In genomic region chr3:138774529-138775253, GRCh38 we compare ENCODE assay signal across 8 cellular contexts.
DNase-seq lines count a peak whose midpoint lies in the region; ATAC-seq, FAIRE-seq and TF ChIP-seq lines count a peak whose summit lies in the region.

No MANE protein-coding gene starts in this region.

- peak overlapping the region; percentile 59 for H3K27ac Mint-ChIP-seq in activated naive CD4-positive, alpha-beta T cell treated with anti-CD3 and anti-CD28 coated beads for 36 hours
- no peak overlapping the region for H3K27ac Mint-ChIP-seq in activated naive CD4-positive, alpha-beta T cell treated with anti-CD3 and anti-CD28 coated beads, Interleukin-2, amount 10 ng/mL, durations not matched to agents 7 days and 5 days
- H3K27ac Mint-ChIP-seq in stimulated activated naive CD8-positive, alpha-beta T cell treated with anti-CD3 and anti-CD28 coated beads, Interleukin-15, amount 100 ng/mL, for 72 hours, result no peak overlapping the region

- H3K36me3 ChIP-seq in brain microvascular endothelial cell (replicated peaks) (no peaks in the 10 kb centered on the region), kidney (ENCODE audit: control insufficient read depth in 1 of 2, insufficient read depth in 2 of 2, low read length in 2 of 2) (no peaks in the 10 kb centered on the region)

- peak; percentile 46 for FAIRE-seq in kidney (lab: Jason Lieb, UNC)

- H3K27ac ChIP-seq in brain microvascular endothelial cell (peak overlapping the region; percentile 78), kidney (ENCODE audit: low read depth in 2 of 2, low read length in 2 of 2) (peak overlapping the region; percentile 3 to 6)

- peaks cover 4 to 13% of the 10 kb centered on the region in 2 donors for H3K4me1 ChIP-seq in kidney (ENCODE audit: control insufficient read depth in 1 of 2, insufficient read depth in 1 of 2, low read depth in 1 of 2, low read length in 2 of 2)

- H3K9me3 Mint-ChIP-seq in activated naive CD4-positive, alpha-beta T cell treated with anti-CD3 and anti-CD28 coated beads for 36 hours, result no peaks in the 10 kb centered on the region
- no peaks in the 10 kb centered on the region for H3K9me3 Mint-ChIP-seq in activated naive CD4-positive, alpha-beta T cell treated with anti-CD3 and anti-CD28 coated beads, Interleukin-2, amount 10 ng/mL, durations not matched to agents 7 days and 5 days
- H3K9me3 Mint-ChIP-seq in stimulated activated naive CD8-positive, alpha-beta T cell treated with anti-CD3 and anti-CD28 coated beads, Interleukin-15, amount 100 ng/mL, for 72 hours, result no peaks in the 10 kb centered on the region

- TF ChIP-seq CTCF in brain microvascular endothelial cell (IDR thresholded peaks at IDR 0.05; ENCODE audit: low read depth, low read length, missing control alignments) (no peak), kidney (IDR thresholded peaks at IDR 0.05; ENCODE audit: borderline replicate concordance, extremely low read depth, insufficient read depth) (no peak)

- in situ Hi-C loops in brain microvascular endothelial cell (cut with HindIII; ENCODE audit: low pct_ligation_motif_present, low sequenced_read_pairs), result no loop called here

- H3K4me1 Mint-ChIP-seq in activated naive CD4-positive, alpha-beta T cell treated with anti-CD3 and anti-CD28 coated beads for 36 hours (ENCODE audit: low read depth), result peaks cover 42% of the 10 kb centered on the region
- peaks cover 24% of the 10 kb centered on the region for H3K4me1 Mint-ChIP-seq in activated naive CD4-positive, alpha-beta T cell treated with anti-CD3 and anti-CD28 coated beads, Interleukin-2, amount 10 ng/mL, durations not matched to agents 7 days and 5 days
- H3K4me1 Mint-ChIP-seq in stimulated activated naive CD8-positive, alpha-beta T cell treated with anti-CD3 and anti-CD28 coated beads, Interleukin-15, amount 100 ng/mL, for 72 hours, result peaks cover 33% of the 10 kb centered on the region

- H3K9me3 ChIP-seq in kidney (ENCODE audit: control insufficient read depth in 1 of 2, low read length in 2 of 2), result no peaks in the 10 kb centered on the region

- peak; percentile 62 for DNase-seq in activated naive CD4-positive, alpha-beta T cell treated with anti-CD3 and anti-CD28 coated beads for 36 hours
- no peak for DNase-seq in activated naive CD4-positive, alpha-beta T cell treated with anti-CD3 and anti-CD28 coated beads, Interleukin-2, amount 10 ng/mL, durations not matched to agents 7 days and 5 days
- DNase-seq in NCI-H510A treated with DMSO at 0.1 percent for 48 hours (lab: John Stamatoyannopoulos, UW) (peak; percentile 58), brain microvascular endothelial cell (peak; percentile 98), kidney (no peak), T-helper 9 cell (no peak)
- peak in 1 of 2 donors; percentile 41 for DNase-seq in stimulated activated naive CD8-positive, alpha-beta T cell treated with anti-CD3 and anti-CD28 coated beads, Interleukin-15, amount 100 ng/mL, for 72 hours

- no peaks in the 10 kb centered on the region for H3K27me3 ChIP-seq in brain microvascular endothelial cell (replicated peaks)

- peak; percentile 76 for ATAC-seq in HG03521 (IDR thresholded peaks at IDR 0.05; ENCODE audit: unreplicated experiment)
- ATAC-seq in stimulated activated naive CD8-positive, alpha-beta T cell treated with anti-CD3 and anti-CD28 coated beads, Interleukin-15, amount 100 ng/mL, for 72 hours, result peak; percentile 100

- H3K4me3 Mint-ChIP-seq in activated naive CD4-positive, alpha-beta T cell treated with anti-CD3 and anti-CD28 coated beads for 36 hours, result no peak overlapping the region
- H3K4me3 Mint-ChIP-seq in activated naive CD4-positive, alpha-beta T cell treated with anti-CD3 and anti-CD28 coated beads, Interleukin-2, amount 10 ng/mL, durations not matched to agents 7 days and 5 days, result no peak overlapping the region
- H3K4me3 Mint-ChIP-seq in stimulated activated naive CD8-positive, alpha-beta T cell treated with anti-CD3 and anti-CD28 coated beads, Interleukin-15, amount 100 ng/mL, for 72 hours, result no peak overlapping the region

- H3K36me3 Mint-ChIP-seq in activated naive CD4-positive, alpha-beta T cell treated with anti-CD3 and anti-CD28 coated beads for 36 hours (ENCODE audit: low read depth), result peaks cover 12% of the 10 kb centered on the region
- peaks cover 7% of the 10 kb centered on the region for H3K36me3 Mint-ChIP-seq in activated naive CD4-positive, alpha-beta T cell treated with anti-CD3 and anti-CD28 coated beads, Interleukin-2, amount 10 ng/mL, durations not matched to agents 7 days and 5 days

- intact Hi-C loops in activated naive CD4-positive, alpha-beta T cell treated with anti-CD3 and anti-CD28 coated beads for 36 hours (cut with micrococcal nuclease), result loop anchor here (1.0 to 2.0 kb wide), 3 partner anchors 10 to 180 kb away; partner anchors contain the start of gene CEP70
- intact Hi-C loops in kidney (cut with DNase I), result no loop called here

- peak overlapping the region in 1 of 2 donors; percentile 2 for H3K9ac ChIP-seq in kidney (ENCODE audit: low read length in 2 of 2)

- H3K27me3 Mint-ChIP-seq in activated naive CD4-positive, alpha-beta T cell treated with anti-CD3 and anti-CD28 coated beads for 36 hours (ENCODE audit: low read depth), result no peaks in the 10 kb centered on the region
- no peaks in the 10 kb centered on the region for H3K27me3 Mint-ChIP-seq in activated naive CD4-positive, alpha-beta T cell treated with anti-CD3 and anti-CD28 coated beads, Interleukin-2, amount 10 ng/mL, durations not matched to agents 7 days and 5 days
- no peaks in the 10 kb centered on the region for H3K27me3 Mint-ChIP-seq in stimulated activated naive CD8-positive, alpha-beta T cell treated with anti-CD3 and anti-CD28 coated beads, Interleukin-15, amount 100 ng/mL, for 72 hours

- H3K4me3 ChIP-seq in brain microvascular endothelial cell (ENCODE audit: low read depth, low read length) (no peak overlapping the region), kidney (ENCODE audit: low read length in 2 of 2) (no peak overlapping the region)

- CTCF ChIA-PET in activated naive CD4-positive, alpha-beta T cell treated with anti-CD3 and anti-CD28 coated beads for 36 hours (lab: Charles Lee), result interaction anchor here (1.0 kb wide), 1 partner anchor 140 kb away, joined by 4 read pairs; no protein-coding TSS in a partner anchor
- CTCF ChIA-PET in activated naive CD4-positive, alpha-beta T cell treated with anti-CD3 and anti-CD28 coated beads, Interleukin-2, amount 10 ng/mL, durations not matched to agents 7 days and 5 days (lab: Charles Lee), result interaction anchor here (1.0 to 1.3 kb wide), 3 partner anchors 59 to 180 kb away, joined by 3 to 4 read pairs (median 3); partner anchors contain the start of gene CEP70

Comparison
In these comparisons a context has a peak if more than half of its experiments do, and no peak if none do; other contexts are left out.
1. DNase-seq: peak in activated naive CD4-positive, alpha-beta T cell treated with anti-CD3 and anti-CD28 coated beads for 36 hours (single experiment), NCI-H510A treated with DMSO at 0.1 percent for 48 hours (single experiment) and brain microvascular endothelial cell (single experiment); none in activated naive CD4-positive, alpha-beta T cell treated with anti-CD3 and anti-CD28 coated beads, Interleukin-2, amount 10 ng/mL, durations not matched to agents 7 days and 5 days (single experiment), kidney (single experiment) and T-helper 9 cell (single experiment).